ENCODE assay signal across 1 cellular context in genomic region chr12:56188116-56188785, GRCh38.
TF ChIP-seq lines count a peak whose summit lies in the region.

No MANE protein-coding gene starts in this region.

TF ChIP-seq in WTC11, 78 proteins besides CTCF, POLR2A, EP300 and RAD21 (continued from another document):
- TF ChIP-seq, protein P1, sequence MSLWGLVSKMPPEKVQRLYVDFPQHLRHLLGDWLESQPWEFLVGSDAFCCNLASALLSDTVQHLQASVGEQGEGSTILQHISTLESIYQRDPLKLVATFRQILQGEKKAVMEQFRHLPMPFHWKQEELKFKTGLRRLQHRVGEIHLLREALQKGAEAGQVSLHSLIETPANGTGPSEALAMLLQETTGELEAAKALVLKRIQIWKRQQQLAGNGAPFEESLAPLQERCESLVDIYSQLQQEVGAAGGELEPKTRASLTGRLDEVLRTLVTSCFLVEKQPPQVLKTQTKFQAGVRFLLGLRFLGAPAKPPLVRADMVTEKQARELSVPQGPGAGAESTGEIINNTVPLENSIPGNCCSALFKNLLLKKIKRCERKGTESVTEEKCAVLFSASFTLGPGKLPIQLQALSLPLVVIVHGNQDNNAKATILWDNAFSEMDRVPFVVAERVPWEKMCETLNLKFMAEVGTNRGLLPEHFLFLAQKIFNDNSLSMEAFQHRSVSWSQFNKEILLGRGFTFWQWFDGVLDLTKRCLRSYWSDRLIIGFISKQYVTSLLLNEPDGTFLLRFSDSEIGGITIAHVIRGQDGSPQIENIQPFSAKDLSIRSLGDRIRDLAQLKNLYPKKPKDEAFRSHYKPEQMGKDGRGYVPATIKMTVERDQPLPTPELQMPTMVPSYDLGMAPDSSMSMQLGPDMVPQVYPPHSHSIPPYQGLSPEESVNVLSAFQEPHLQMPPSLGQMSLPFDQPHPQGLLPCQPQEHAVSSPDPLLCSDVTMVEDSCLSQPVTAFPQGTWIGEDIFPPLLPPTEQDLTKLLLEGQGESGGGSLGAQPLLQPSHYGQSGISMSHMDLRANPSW (CRISPR knock-in tag; conservative IDR thresholded peaks at IDR 0.05; ENCODE audit: low read depth): no peak
